Comparison of ENCODE assay signal across 23 cellular contexts in genomic region chrX:45524296-45524695, GRCh38.
DNase-seq lines count a peak whose midpoint lies in the region; FAIRE-seq and TF ChIP-seq lines count a peak whose summit lies in the region.
"Had no signal": no experiment of that assay in that cellular context is flagged by ENCODE, and none has a peak within 500 bp of the region (broad histone marks: within the 10 kb centered on the region; RNA-seq: fewer than 3 reads in every experiment).

No MANE protein-coding gene starts in this region.

- DNase-seq in AG10803 (ENCODE audit: low read depth) (peak; percentile 23), NCI-H2081 treated with DMSO at 0.1 percent for 48 hours (lab: John Stamatoyannopoulos, UW) (peak; percentile 72), brain microvascular endothelial cell (peak; percentile 31), NCI-H1417 (lab: John Stamatoyannopoulos, UW) (no peak), hypothalamus (lab: John Stamatoyannopoulos, UW) (no peak), H7 (no peak), midbrain (lab: John Stamatoyannopoulos, UW) (no peak)
- DNase-seq: activated gamma-delta T cell; COR-L47; esophagus squamous epithelium; hippocampal formation; NCI-H2171; occipital lobe; SHP77 treated with DMSO at 0.1 percent for 48 hours; sigmoid colon; stimulated activated CD4-positive, alpha-beta T cell treated with anti-CD3 and anti-CD28 coated beads, Interleukin-4, amount 100 ng/mL, for 1 hour; T-helper 2 cell had no signal

- TF ChIP-seq CTCF in AG10803 (conservative IDR thresholded peaks at IDR 0.05; ENCODE audit: low read length) (no peak), brain microvascular endothelial cell (IDR thresholded peaks at IDR 0.05; ENCODE audit: low read depth, low read length, missing control alignments) (no peak)

- in situ Hi-C loops in brain microvascular endothelial cell (cut with HindIII; ENCODE audit: low pct_ligation_motif_present, low sequenced_read_pairs) = loop anchor here (25.0 kb wide), 1 partner anchor 238 kb away; no protein-coding TSS in a partner anchor

- FAIRE-seq in islet of Langerhans (lab: Jason Lieb, UNC) = peak; percentile 45
- FAIRE-seq: G401.6, GM12891, H1 had no signal

- no peak overlapping the region for H3K4me3 ChIP-seq in AG10803 (ENCODE audit: low read length)
- no peak overlapping the region for H3K4me3 ChIP-seq in brain microvascular endothelial cell (ENCODE audit: low read depth, low read length)
- no peak overlapping the region for H3K4me3 ChIP-seq in H7 (ENCODE audit: insufficient read depth, low read depth, low read length)
- H3K4me3 ChIP-seq: ascending aorta, esophagus squamous epithelium, sigmoid colon, suprapubic skin had no signal

- H3K36me3 ChIP-seq in brain microvascular endothelial cell (replicated peaks) = no peaks in the 10 kb centered on the region
- no peaks in the 10 kb centered on the region for H3K36me3 ChIP-seq in H7 (replicated peaks; ENCODE audit: control insufficient read depth, insufficient read depth, low read length)
- H3K36me3 ChIP-seq: ascending aorta, esophagus squamous epithelium, sigmoid colon, suprapubic skin had no signal

- H3K27me3 ChIP-seq in brain microvascular endothelial cell (replicated peaks) (no peaks in the 10 kb centered on the region), H7 (ENCODE audit: control insufficient read depth, insufficient read depth, low read length) (no peaks in the 10 kb centered on the region)
- H3K27me3 ChIP-seq: ascending aorta, esophagus squamous epithelium, sigmoid colon, suprapubic skin had no signal

- no peak overlapping the region for H3K27ac ChIP-seq in brain microvascular endothelial cell
- H3K27ac ChIP-seq: ascending aorta, esophagus squamous epithelium, sigmoid colon, suprapubic skin had no signal

Comparison
In these comparisons a context has a peak if more than half of its experiments do, and no peak if none do; other contexts are left out.
1. DNase-seq: peak in AG10803 (single experiment), NCI-H2081 treated with DMSO at 0.1 percent for 48 hours (single experiment) and brain microvascular endothelial cell (single experiment); none in NCI-H1417 (0 of 3), hypothalamus (0 of 51), H7 (single experiment) and midbrain (single experiment).